Comparison of ENCODE assay signal across 26 cellular contexts in genomic region chr16:22340945-22341344, GRCh38. TPM values are rescaled to one million over a fixed set of nuclear protein-coding genes. Genes with fewer than 3 reads are reported as not detected.
DNase-seq lines count a peak whose midpoint lies in the region; ATAC-seq, FAIRE-seq and TF ChIP-seq lines count a peak whose summit lies in the region.
"Had no signal": no experiment of that assay in that cellular context is flagged by ENCODE, and none has a peak within 500 bp of the region (broad histone marks: within the 10 kb centered on the region; RNA-seq: fewer than 3 reads in every experiment).

No MANE protein-coding gene starts in this region.

- no peak overlapping the region for H3K9ac ChIP-seq in K562 (ENCODE audit: insufficient read depth in 1 of 2, low read depth in 2 of 2, low read length in 2 of 2)
- H3K9ac ChIP-seq: BLaER1 had no signal

- no peak for TF ChIP-seq CTCF in CD4-positive, alpha-beta T cell (IDR thresholded peaks at IDR 0.05)
- TF ChIP-seq CTCF in K562 (IDR thresholded peaks at IDR 0.05 in 2 of 3, conservative IDR thresholded peaks at IDR 0.05 in 1 of 3; ENCODE audit: insufficient read depth in 2 of 3, low read depth in 1 of 3, low read length in 3 of 3) = no peak

- H2AFZ ChIP-seq in K562 (ENCODE audit: low read depth, low read length) = no peak overlapping the region

- peak overlapping the region in 2 of 3 donors; percentile 68 to 78 for H3K27ac Mint-ChIP-seq in CD4-positive, CD25-positive, alpha-beta regulatory T cell
- H3K27ac Mint-ChIP-seq in CD4-positive, alpha-beta T cell = peak overlapping the region; percentile 85
- H3K27ac Mint-ChIP-seq: CD14-positive monocyte had no signal

- peaks cover 64% of the 10 kb centered on the region for H3K36me3 Mint-ChIP-seq in CD4-positive, CD25-positive, alpha-beta regulatory T cell
- peaks cover 94% of the 10 kb centered on the region for H3K36me3 Mint-ChIP-seq in CD4-positive, alpha-beta T cell (ENCODE audit: low read depth)

- no peak overlapping the region for H3K4me3 ChIP-seq in CD4-positive, CD25-positive, alpha-beta regulatory T cell (ENCODE audit: low read depth, low read length)
- H3K4me3 ChIP-seq in K562 = no peak overlapping the region
- H3K4me3 ChIP-seq: BLaER1, GM12878 had no signal

- no peaks in the 10 kb centered on the region for H3K27me3 Mint-ChIP-seq in CD4-positive, CD25-positive, alpha-beta regulatory T cell
- H3K27me3 Mint-ChIP-seq in CD4-positive, alpha-beta T cell = no peaks in the 10 kb centered on the region
- H3K27me3 Mint-ChIP-seq: CD4-positive, alpha-beta memory T cell; CD8-positive, alpha-beta memory T cell had no signal

- no peak overlapping the region for H3K4me2 ChIP-seq in K562 (ENCODE audit: insufficient read depth, low read length)
- H3K4me2 ChIP-seq: BLaER1 had no signal

- no TSS peak for BruUV-seq in K562 (replicated peaks; lab: Mats Ljungman, UMichigan)

- TF ChIP-seq EP300 in K562 (IDR thresholded peaks at IDR 0.05; ENCODE audit: low read length) = no peak

- no peaks in the 10 kb centered on the region for H3K9me1 ChIP-seq in K562 (ENCODE audit: control insufficient read depth, insufficient read depth, low read length)

- peaks cover 24% of the 10 kb centered on the region for H3K36me3 ChIP-seq in CD4-positive, CD25-positive, alpha-beta regulatory T cell (ENCODE audit: control insufficient read depth, insufficient read depth, low read length)
- H3K36me3 ChIP-seq in K562 (ENCODE audit: control insufficient read depth, insufficient read depth, low read length) = peaks cover 7% of the 10 kb centered on the region; the same call in 2 of the 3 replicates

- H3K79me2 ChIP-seq in K562 (ENCODE audit: control insufficient read depth, insufficient read depth, low read length) = no peaks in the 10 kb centered on the region

- FAIRE-seq in K562 (lab: Jason Lieb, UNC) = no peak
- FAIRE-seq: A204.1, GM12892, GM18507, GM19239 had no signal

- CTCF ChIA-PET in CD4-positive, alpha-beta T cell (lab: Charles Lee) = interaction anchor here (0.7 kb wide), 2 partner anchors 11 to 378 kb away, joined by 3 to 4 read pairs; no protein-coding TSS in a partner anchor
- CTCF ChIA-PET in K562 (lab: Yijun Ruan, JAX; ENCODE audit: low intra/inter-chr PET ratio) = interaction anchor here (0.6 kb wide), 1 partner anchor 333 kb away, joined by 3 read pairs; no protein-coding TSS in a partner anchor

- intact Hi-C loops in CD4-positive, alpha-beta T cell (cut with DNase I, micrococcal nuclease) = no loop called here
- intact Hi-C loops in K562 (cut with micrococcal nuclease) (no loop called here), posterior cingulate gyrus (cut with DNase I) (no loop called here)

- no peaks in the 10 kb centered on the region for H4K20me1 ChIP-seq in K562 (replicated peaks; ENCODE audit: control insufficient read depth, insufficient read depth, low read length)
- H4K20me1 ChIP-seq: BLaER1 had no signal

- H3K27ac ChIP-seq in CD4-positive, CD25-positive, alpha-beta regulatory T cell (ENCODE audit: insufficient read depth, low read length, poor library complexity, severe bottlenecking) = no peak overlapping the region
- H3K27ac ChIP-seq in CD4-positive, alpha-beta T cell (ENCODE audit: low read depth, low read length) = no peak overlapping the region
- no peak overlapping the region for H3K27ac ChIP-seq in K562 (ENCODE audit: extremely low read depth, low read depth, low read length)
- H3K27ac ChIP-seq: BLaER1 had no signal

- in situ Hi-C loops in K562 (cut with MboI) = no loop called here

- ATAC-seq in CD4-positive, CD25-positive, alpha-beta regulatory T cell (ENCODE audit: low read depth in 2 of 2) = no peak
- no peak for ATAC-seq in CD4-positive, alpha-beta T cell (ENCODE audit: poor library complexity)
- ATAC-seq in K562 (no peak), GM18517 (IDR thresholded peaks at IDR 0.05; ENCODE audit: unreplicated experiment) (no peak)
- ATAC-seq: GM12878 had no signal

- no peak overlapping the region for H3K4me3 Mint-ChIP-seq in CD4-positive, CD25-positive, alpha-beta regulatory T cell
- H3K4me3 Mint-ChIP-seq in CD4-positive, alpha-beta T cell = no peak overlapping the region
- H3K4me3 Mint-ChIP-seq: CD14-positive monocyte; CD8-positive, alpha-beta memory T cell had no signal

- H3K9me3 Mint-ChIP-seq in CD4-positive, CD25-positive, alpha-beta regulatory T cell = peaks cover 2 to 30% (median 17%) of the 10 kb centered on the region in 7 donors
- peaks cover 24% of the 10 kb centered on the region for H3K9me3 Mint-ChIP-seq in CD4-positive, alpha-beta T cell

- POLR2A ChIA-PET in CD4-positive, alpha-beta T cell (lab: Charles Lee) = no interaction called here
- POLR2A ChIA-PET in K562 (lab: Yijun Ruan, JAX) = no interaction called here

- TF ChIP-seq POLR2A in K562 (conservative IDR thresholded peaks at IDR 0.05) = no peak

- H3K27me3 ChIP-seq in CD4-positive, CD25-positive, alpha-beta regulatory T cell (ENCODE audit: control insufficient read depth, insufficient read depth, low read length) = no peaks in the 10 kb centered on the region
- H3K27me3 ChIP-seq in CD4-positive, alpha-beta T cell (ENCODE audit: control insufficient read depth, insufficient read depth, low read length) = no peaks in the 10 kb centered on the region
- H3K27me3 ChIP-seq in K562 (ENCODE audit: control insufficient read depth in 2 of 2, insufficient read depth in 2 of 2, low read length in 2 of 2) = no peaks in the 10 kb centered on the region
- H3K27me3 ChIP-seq: BE2C, BLaER1 had no signal

- H3K4me1 ChIP-seq in CD4-positive, CD25-positive, alpha-beta regulatory T cell (ENCODE audit: control insufficient read depth, insufficient read depth, low read length, poor library complexity, severe bottlenecking) = no peaks in the 10 kb centered on the region
- no peaks in the 10 kb centered on the region for H3K4me1 ChIP-seq in K562 (replicated peaks in 1 of 2; ENCODE audit: control insufficient read depth in 2 of 2, insufficient read depth in 2 of 2, low read length in 2 of 2)
- H3K4me1 ChIP-seq: BE2C, BLaER1 had no signal

- TF ChIP-seq RAD21 in K562 (CRISPR knock-in tag; conservative IDR thresholded peaks at IDR 0.05 in 1 of 2, IDR thresholded peaks at IDR 0.05 in 1 of 2) = no peak

- H3K9me3 ChIP-seq in CD4-positive, CD25-positive, alpha-beta regulatory T cell (ENCODE audit: control insufficient read depth in 2 of 2, low read length in 2 of 2) = peaks cover 11 to 22% of the 10 kb centered on the region in 2 experiments
- peaks cover 41% of the 10 kb centered on the region for H3K9me3 ChIP-seq in CD4-positive, alpha-beta T cell (ENCODE audit: control insufficient read depth, low read length)
- peaks cover 4% of the 10 kb centered on the region for H3K9me3 ChIP-seq in K562 (replicated peaks; ENCODE audit: control insufficient read depth, insufficient read depth, low read depth, low read length)
- H3K9me3 ChIP-seq: BE2C had no signal

- H3K4me1 Mint-ChIP-seq in CD4-positive, CD25-positive, alpha-beta regulatory T cell = peaks cover 17 to 43% (median 29%) of the 10 kb centered on the region in 4 donors
- peaks cover 39% of the 10 kb centered on the region for H3K4me1 Mint-ChIP-seq in CD4-positive, alpha-beta T cell (ENCODE audit: low read depth)
- H3K4me1 Mint-ChIP-seq: CD14-positive monocyte had no signal

- DNase-seq in CD4-positive, CD25-positive, alpha-beta regulatory T cell = no peak
- no peak for DNase-seq in CD4-positive, alpha-beta T cell
- DNase-seq in K562 (ENCODE audit: extremely low read depth in 1 of 4, low spot score in 3 of 4) (no peak), posterior cingulate gyrus (no peak)
- DNase-seq: 8988T; ACHN; BE2C; C1 segment of cervical spinal cord; CD4-positive, alpha-beta memory T cell; CD8-positive, alpha-beta memory T cell; COR-L47; DMS 273 treated with DMSO at 0.1 percent for 48 hours; DMS153; DMS53; DMS79; DND-41; EL; GDM1 had no signal

RNA-seq across cellular contexts. Expression of gene CDR2, which starts 33.5 kb away (rescaled TPM):
- 90.2 TPM for total RNA-seq in CD4-positive, CD25-positive, alpha-beta regulatory T cell
- polyA plus RNA-seq in CD4-positive, CD25-positive, alpha-beta regulatory T cell = 10 to 100 TPM; 64.7 to 82.1 (median 74.3) TPM
- 100 to 1,000 TPM; 104 to 113 TPM for total RNA-seq in CD4-positive, alpha-beta T cell
- total RNA-seq in K562 (2011; cell fraction: chromatin; rRNA removed; ENCODE audit: low replicate concordance) = 15.8 and 27.5 TPM in 2 replicates
- 14.7 and 18.3 TPM in 2 replicates for total RNA-seq in K562 (2011; cell fraction: nucleolus; rRNA removed)
- 14.1 and 15.6 TPM in 2 replicates for total RNA-seq in K562 (2011; cell fraction: nucleoplasm; rRNA removed)
- total RNA-seq in K562 (2014; rRNA removed) = 18.9 and 20.5 TPM in 2 replicates
- total RNA-seq in K562 (2014; rRNA removed; fragmentation: Illumina TruSeq; extraction: Trizol) = 19.9 and 20.1 TPM in 2 replicates
- 18.6 and 21.9 TPM in 2 replicates for total RNA-seq in K562 (2015; rRNA removed; fragmentation: Illumina TruSeq; extraction: Trizol)
- 22.1 and 23.1 TPM in 2 replicates for total RNA-seq in K562 (2021)
- polyA plus RNA-seq in K562 (2011; rRNA removed) = 25.6 and 30.3 TPM in 2 replicates
- polyA plus RNA-seq in K562 (2011; cell fraction: cytosol; rRNA removed) = 12.0 and 18.5 TPM in 2 replicates
- 8.0 and 10.4 TPM in 2 replicates for polyA plus RNA-seq in K562 (2011; cell fraction: nucleus; rRNA removed)
- 14.9 and 15.5 TPM in 2 replicates for polyA plus RNA-seq in K562 (2012)
- polyA plus RNA-seq in K562 (2014; fragmentation: Illumina TruSeq; extraction: Trizol) = 26.3 and 27.9 TPM in 2 replicates
- polyA plus RNA-seq in K562 (2014; fragmentation: Nextera tagmentation; extraction: Ambion mirVana) = 1 to 10 TPM; 4.6 to 5.3 TPM
- polyA plus RNA-seq in K562 (2014; rRNA removed) = 21.7 and 23.0 TPM in 2 replicates
- polyA minus RNA-seq in K562 (2011; rRNA and poly(A)+ RNA removed) = 37.9 and 40.4 TPM in 2 replicates
- polyA minus RNA-seq in K562 (2011; cell fraction: cytosol; rRNA and poly(A)+ RNA removed) = 17.8 and 20.6 TPM in 2 replicates
- 9.7 and 11.4 TPM in 2 replicates for polyA minus RNA-seq in K562 (2011; cell fraction: nucleus; rRNA and poly(A)+ RNA removed)

RNA-seq across cellular contexts. Expression of gene POLR3E, which starts 43.7 kb away (rescaled TPM):
- 249 TPM for total RNA-seq in CD4-positive, CD25-positive, alpha-beta regulatory T cell
- 10 to 100 TPM; 10.2 to 16.3 (median 14.6) TPM for polyA plus RNA-seq in CD4-positive, CD25-positive, alpha-beta regulatory T cell
- 100 to 1,000 TPM; 239 to 242 TPM for total RNA-seq in CD4-positive, alpha-beta T cell
- 337 and 699 TPM in 2 replicates for total RNA-seq in K562 (2011; cell fraction: chromatin; rRNA removed; ENCODE audit: low replicate concordance)
- 179 and 196 TPM in 2 replicates for total RNA-seq in K562 (2011; cell fraction: nucleolus; rRNA removed)
- total RNA-seq in K562 (2011; cell fraction: nucleoplasm; rRNA removed) = 243 and 244 TPM in 2 replicates
- total RNA-seq in K562 (2014; rRNA removed) (78.2 and 82.6 TPM in 2 replicates), K562 (2014; rRNA removed; fragmentation: Illumina TruSeq; extraction: Trizol) (67.6 and 81.1 TPM in 2 replicates), K562 (2015; rRNA removed; fragmentation: Illumina TruSeq; extraction: Trizol) (73.9 and 83.8 TPM in 2 replicates), K562 (2021) (101 and 113 TPM in 2 replicates)
- polyA plus RNA-seq in K562 (2011; rRNA removed) (151 and 192 TPM in 2 replicates), K562 (2014; fragmentation: Illumina TruSeq; extraction: Trizol) (128 and 149 TPM in 2 replicates), K562 (2014; fragmentation: Nextera tagmentation; extraction: Ambion mirVana) (10 to 100 TPM; 17.7 to 25.3 TPM), K562 (2014; rRNA removed) (77.3 and 95.9 TPM in 2 replicates)
- 128 and 145 TPM in 2 replicates for polyA plus RNA-seq in K562 (2011; cell fraction: cytosol; rRNA removed)
- polyA plus RNA-seq in K562 (2011; cell fraction: nucleus; rRNA removed) = 458 and 560 TPM in 2 replicates
- polyA plus RNA-seq in K562 (2012) = 62.8 and 102 TPM in 2 replicates
- 241 and 345 TPM in 2 replicates for polyA minus RNA-seq in K562 (2011; rRNA and poly(A)+ RNA removed)
- polyA minus RNA-seq in K562 (2011; cell fraction: cytosol; rRNA and poly(A)+ RNA removed) = 104 and 113 TPM in 2 replicates
- polyA minus RNA-seq in K562 (2011; cell fraction: nucleus; rRNA and poly(A)+ RNA removed) = 100 and 315 TPM in 2 replicates
